ENCODE assay signal across 8 cellular contexts in the genomic region with DNA sequence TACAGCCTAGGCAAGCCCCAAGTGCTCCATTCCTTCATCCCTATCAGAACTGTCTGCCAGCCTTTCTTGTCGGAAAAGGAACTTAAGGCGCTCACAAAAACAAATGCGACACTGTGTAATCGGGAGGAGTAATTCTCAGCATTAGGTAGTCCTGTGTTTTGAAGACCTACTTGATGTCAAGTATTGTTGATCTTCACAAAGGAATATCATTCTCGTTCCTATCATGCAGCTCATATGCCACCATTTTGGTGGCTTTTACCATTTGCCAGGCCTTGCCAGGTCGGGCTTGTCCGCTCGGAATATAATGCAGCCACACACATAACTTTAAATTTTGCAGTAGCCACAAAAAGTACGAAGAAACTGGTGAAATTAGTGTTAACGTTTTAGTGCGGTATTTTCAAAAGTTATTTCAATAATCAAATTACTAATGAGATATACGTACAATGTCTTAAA. TPM values are rescaled to one million over a fixed set of nuclear protein-coding genes. Genes with fewer than 3 reads are reported as not detected.
A peak's percentile ranks its signal among the peaks of the same experiment; 100 is the strongest.
DNase-seq lines count a peak whose midpoint lies in the region; ATAC-seq and TF ChIP-seq lines count a peak whose summit lies in the region.

No MANE protein-coding gene starts in this region.

- H3K4me1 ChIP-seq in iPS-15b (ENCODE audit: control insufficient read depth, insufficient read depth, low read length): peaks cover 2% of the 10 kb centered on the region

- no peaks in the 10 kb centered on the region for H3K9me3 Mint-ChIP-seq in activated T-helper 1 cell treated with anti-CD3 and anti-CD28 coated beads, Interleukin-12 subunit alpha, Interleukin-12 subunit beta, Interleukin-2, Interleukin-4 antibody, amounts not matched to agents 30 ng/mL and 10 ng/mL and 1 ng/mL, durations not matched to agents 14 hours and 24 hours and 36 hours
- H3K9me3 Mint-ChIP-seq in stimulated activated naive CD8-positive, alpha-beta T cell treated with anti-CD3 and anti-CD28 coated beads, Interleukin-15, amount 100 ng/mL, for 72 hours: no peaks in the 10 kb centered on the region

- H3K9ac ChIP-seq in iPS-15b (ENCODE audit: low read depth, low read length): peak overlapping the region; percentile 97

- H3K36me3 ChIP-seq in iPS-15b (ENCODE audit: control insufficient read depth, insufficient read depth, low read length): no peaks in the 10 kb centered on the region

- no peaks in the 10 kb centered on the region for H3K9me3 ChIP-seq in iPS-15b (ENCODE audit: control insufficient read depth, insufficient read depth, low read length)

- intact Hi-C loops in activated T-helper 1 cell treated with anti-CD3 and anti-CD28 coated beads, Interleukin-12 subunit alpha, Interleukin-12 subunit beta, Interleukin-2, Interleukin-4 antibody, amounts not matched to agents 30 ng/mL and 10 ng/mL and 1 ng/mL, durations not matched to agents 14 hours and 24 hours and 36 hours (cut with micrococcal nuclease): loop anchor here (2.0 to 5.0 kb wide), 5 partner anchors 61 to 1141 kb away; a partner anchor contains a TSS

- peaks cover 5% of the 10 kb centered on the region for H3K27me3 Mint-ChIP-seq in activated T-helper 1 cell treated with anti-CD3 and anti-CD28 coated beads, Interleukin-12 subunit alpha, Interleukin-12 subunit beta, Interleukin-2, Interleukin-4 antibody, amounts not matched to agents 30 ng/mL and 10 ng/mL and 1 ng/mL, durations not matched to agents 14 hours and 24 hours and 36 hours (ENCODE audit: insufficient read depth)
- H3K27me3 Mint-ChIP-seq in stimulated activated naive CD8-positive, alpha-beta T cell treated with anti-CD3 and anti-CD28 coated beads, Interleukin-15, amount 100 ng/mL, for 72 hours: no peaks in the 10 kb centered on the region

- TF ChIP-seq CTCF in HL-60 (IDR thresholded peaks at IDR 0.05; ENCODE audit: insufficient read depth, low read length): no peak

- H3K4me3 Mint-ChIP-seq in activated T-helper 1 cell treated with anti-CD3 and anti-CD28 coated beads, Interleukin-12 subunit alpha, Interleukin-12 subunit beta, Interleukin-2, Interleukin-4 antibody, amounts not matched to agents 30 ng/mL and 10 ng/mL and 1 ng/mL, durations not matched to agents 14 hours and 24 hours and 36 hours: peak overlapping the region; percentile 98
- H3K4me3 Mint-ChIP-seq in stimulated activated naive CD8-positive, alpha-beta T cell treated with anti-CD3 and anti-CD28 coated beads, Interleukin-15, amount 100 ng/mL, for 72 hours: peak overlapping the region; percentile 95 to 99

- H3K4me3 ChIP-seq in HL-60 (replicated peaks; ENCODE audit: insufficient read depth, low read length) (peak overlapping the region; percentile 73), iPS-15b (ENCODE audit: low read depth, low read length) (peak overlapping the region; percentile 97)

- peaks cover 25% of the 10 kb centered on the region for H3K36me3 Mint-ChIP-seq in activated T-helper 1 cell treated with anti-CD3 and anti-CD28 coated beads, Interleukin-12 subunit alpha, Interleukin-12 subunit beta, Interleukin-2, Interleukin-4 antibody, amounts not matched to agents 30 ng/mL and 10 ng/mL and 1 ng/mL, durations not matched to agents 14 hours and 24 hours and 36 hours (ENCODE audit: low read depth)

- peak overlapping the region; percentile 100 for H3K27ac Mint-ChIP-seq in activated T-helper 1 cell treated with anti-CD3 and anti-CD28 coated beads, Interleukin-12 subunit alpha, Interleukin-12 subunit beta, Interleukin-2, Interleukin-4 antibody, amounts not matched to agents 30 ng/mL and 10 ng/mL and 1 ng/mL, durations not matched to agents 14 hours and 24 hours and 36 hours
- peak overlapping the region; percentile 100 for H3K27ac Mint-ChIP-seq in stimulated activated naive CD8-positive, alpha-beta T cell treated with anti-CD3 and anti-CD28 coated beads, Interleukin-15, amount 100 ng/mL, for 72 hours

- DNase-seq in COR-L47 (lab: John Stamatoyannopoulos, UW) (peak; percentile 37), HL-60 (ENCODE audit: low read depth in 1 of 2, low spot score in 1 of 2) (no peak)
- DNase-seq in activated T-helper 1 cell treated with anti-CD3 and anti-CD28 coated beads, Interleukin-12 subunit alpha, Interleukin-12 subunit beta, Interleukin-2, Interleukin-4 antibody, amounts not matched to agents 30 ng/mL and 10 ng/mL and 1 ng/mL, durations not matched to agents 14 hours and 24 hours and 36 hours (ENCODE audit: low spot score): no peak
- no peak for DNase-seq in stimulated activated naive CD8-positive, alpha-beta T cell treated with anti-CD3 and anti-CD28 coated beads, Interleukin-15, amount 100 ng/mL, for 72 hours
- DNase-seq in activated CD4-positive, alpha-beta T cell treated with anti-CD3 and anti-CD28 coated beads, Interleukin-2, amount 50 U/mL, for 48 hours: no peak

- H3K27ac ChIP-seq in HL-60 (replicated peaks): peak overlapping the region; percentile 100

- H3K27me3 ChIP-seq in HL-60 (ENCODE audit: insufficient read depth, poor library complexity, severe bottlenecking) (no peaks in the 10 kb centered on the region), iPS-15b (ENCODE audit: control insufficient read depth, insufficient read depth, low read length) (no peaks in the 10 kb centered on the region)

- no peak for ATAC-seq in stimulated activated naive CD8-positive, alpha-beta T cell treated with anti-CD3 and anti-CD28 coated beads, Interleukin-15, amount 100 ng/mL, for 72 hours
- ATAC-seq in GM19328 (IDR thresholded peaks at IDR 0.05; ENCODE audit: unreplicated experiment) (no peak), HG02938 (IDR thresholded peaks at IDR 0.05; ENCODE audit: unreplicated experiment) (no peak)

- H3K4me1 Mint-ChIP-seq in activated T-helper 1 cell treated with anti-CD3 and anti-CD28 coated beads, Interleukin-12 subunit alpha, Interleukin-12 subunit beta, Interleukin-2, Interleukin-4 antibody, amounts not matched to agents 30 ng/mL and 10 ng/mL and 1 ng/mL, durations not matched to agents 14 hours and 24 hours and 36 hours (ENCODE audit: low read depth): peaks cover 22% of the 10 kb centered on the region
- H3K4me1 Mint-ChIP-seq in stimulated activated naive CD8-positive, alpha-beta T cell treated with anti-CD3 and anti-CD28 coated beads, Interleukin-15, amount 100 ng/mL, for 72 hours: peaks cover 15% of the 10 kb centered on the region

RNA-seq across cellular contexts. Expression of a gene that starts 0.9 kb away (rescaled TPM):
- total RNA-seq in activated T-helper 1 cell treated with anti-CD3 and anti-CD28 coated beads, Interleukin-12 subunit alpha, Interleukin-12 subunit beta, Interleukin-2, Interleukin-4 antibody, amounts not matched to agents 30 ng/mL and 10 ng/mL and 1 ng/mL, durations not matched to agents 14 hours and 24 hours and 36 hours: 130 and 144 TPM in 2 replicates
